ENCODE assay signal across 1 cellular context in the genomic region with DNA sequence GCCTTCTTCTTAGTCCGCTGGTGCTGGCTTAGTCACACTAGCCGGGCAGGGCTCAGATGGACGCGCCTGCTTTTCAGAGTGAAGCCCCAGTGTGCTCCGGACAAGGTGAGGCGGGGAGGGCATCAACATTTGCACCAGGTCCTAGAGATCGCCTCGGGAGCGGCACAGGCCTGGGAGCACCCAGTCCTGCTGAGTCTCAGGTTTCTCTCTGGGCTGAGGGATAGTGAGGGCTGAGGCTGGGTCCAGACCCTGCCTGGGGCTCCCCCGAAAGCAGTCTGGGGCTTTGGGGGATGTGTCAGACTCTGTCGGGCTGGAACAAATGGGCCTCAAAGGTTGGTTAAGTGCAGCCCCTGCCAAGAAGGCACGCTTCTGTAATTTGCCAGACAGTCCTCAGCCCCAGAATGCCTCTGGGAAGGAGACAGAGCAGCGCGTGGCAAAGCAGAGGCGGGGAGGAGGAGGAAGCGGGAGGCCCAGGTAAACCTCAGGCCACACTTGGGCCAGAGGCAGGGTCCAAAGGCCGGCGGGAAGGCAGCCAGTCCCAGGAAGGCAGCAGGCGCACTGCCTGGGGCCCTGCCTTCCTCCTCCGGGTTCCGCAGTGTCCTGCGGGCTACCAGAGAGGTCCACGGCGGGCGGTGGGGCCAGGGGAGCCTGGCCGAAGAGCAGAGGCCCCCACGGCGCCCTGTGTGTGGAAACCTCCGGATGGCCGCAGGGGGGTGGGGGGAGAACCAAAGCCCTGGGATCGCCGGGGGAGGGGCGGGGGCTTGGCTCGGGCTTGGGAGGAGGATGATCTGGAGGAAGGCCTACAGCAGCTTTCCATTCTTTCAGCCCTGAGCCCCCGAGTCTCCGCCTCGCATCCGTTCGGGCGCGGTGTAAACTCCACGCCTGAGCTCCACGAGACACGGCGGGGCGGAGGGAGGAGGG.
TF ChIP-seq lines count a peak whose summit lies in the region.

No MANE protein-coding gene starts in this region.

TF ChIP-seq in HepG2, 621 proteins besides CTCF, POLR2A, EP300 and RAD21 (continued from another document and continues in another):
- TF ChIP-seq ZNF460 (CRISPR knock-in tag; IDR thresholded peaks at IDR 0.05; ENCODE audit: borderline replicate concordance) = no peak
- peak; percentile 62; the same call in 1 of the 2 replicates for TF ChIP-seq ARNTL (CRISPR knock-in tag; IDR thresholded peaks at IDR 0.05)
- TF ChIP-seq PRMT3 (CRISPR knock-in tag; IDR thresholded peaks at IDR 0.05; ENCODE audit: borderline replicate concordance, low read depth) = no peak
- TF ChIP-seq ZNF10 (CRISPR knock-in tag; IDR thresholded peaks at IDR 0.05; ENCODE audit: borderline replicate concordance, low read depth) = no peak
- TF ChIP-seq ZIK1 (CRISPR knock-in tag; IDR thresholded peaks at IDR 0.05; ENCODE audit: borderline replicate concordance, low read depth) = 0 out of 2 replicates have a peak, but pooled peaks have one; percentile 52
- TF ChIP-seq MYC (CRISPR knock-in tag; IDR thresholded peaks at IDR 0.05; ENCODE audit: borderline replicate concordance) = peak; percentile 87
- TF ChIP-seq ZNF556 (CRISPR knock-in tag; IDR thresholded peaks at IDR 0.05; ENCODE audit: borderline replicate concordance) = peak; percentile 76
- TF ChIP-seq KDM4B (CRISPR knock-in tag; IDR thresholded peaks at IDR 0.05) = peak; percentile 68; the same call in 1 of the 2 replicates
- TF ChIP-seq, protein P1, sequence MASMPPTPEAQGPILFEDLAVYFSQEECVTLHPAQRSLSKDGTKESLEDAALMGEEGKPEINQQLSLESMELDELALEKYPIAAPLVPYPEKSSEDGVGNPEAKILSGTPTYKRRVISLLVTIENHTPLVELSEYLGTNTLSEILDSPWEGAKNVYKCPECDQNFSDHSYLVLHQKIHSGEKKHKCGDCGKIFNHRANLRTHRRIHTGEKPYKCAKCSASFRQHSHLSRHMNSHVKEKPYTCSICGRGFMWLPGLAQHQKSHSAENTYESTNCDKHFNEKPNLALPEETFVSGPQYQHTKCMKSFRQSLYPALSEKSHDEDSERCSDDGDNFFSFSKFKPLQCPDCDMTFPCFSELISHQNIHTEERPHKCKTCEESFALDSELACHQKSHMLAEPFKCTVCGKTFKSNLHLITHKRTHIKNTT (CRISPR knock-in tag; IDR thresholded peaks at IDR 0.05) = no peak
- TF ChIP-seq, protein P2, sequence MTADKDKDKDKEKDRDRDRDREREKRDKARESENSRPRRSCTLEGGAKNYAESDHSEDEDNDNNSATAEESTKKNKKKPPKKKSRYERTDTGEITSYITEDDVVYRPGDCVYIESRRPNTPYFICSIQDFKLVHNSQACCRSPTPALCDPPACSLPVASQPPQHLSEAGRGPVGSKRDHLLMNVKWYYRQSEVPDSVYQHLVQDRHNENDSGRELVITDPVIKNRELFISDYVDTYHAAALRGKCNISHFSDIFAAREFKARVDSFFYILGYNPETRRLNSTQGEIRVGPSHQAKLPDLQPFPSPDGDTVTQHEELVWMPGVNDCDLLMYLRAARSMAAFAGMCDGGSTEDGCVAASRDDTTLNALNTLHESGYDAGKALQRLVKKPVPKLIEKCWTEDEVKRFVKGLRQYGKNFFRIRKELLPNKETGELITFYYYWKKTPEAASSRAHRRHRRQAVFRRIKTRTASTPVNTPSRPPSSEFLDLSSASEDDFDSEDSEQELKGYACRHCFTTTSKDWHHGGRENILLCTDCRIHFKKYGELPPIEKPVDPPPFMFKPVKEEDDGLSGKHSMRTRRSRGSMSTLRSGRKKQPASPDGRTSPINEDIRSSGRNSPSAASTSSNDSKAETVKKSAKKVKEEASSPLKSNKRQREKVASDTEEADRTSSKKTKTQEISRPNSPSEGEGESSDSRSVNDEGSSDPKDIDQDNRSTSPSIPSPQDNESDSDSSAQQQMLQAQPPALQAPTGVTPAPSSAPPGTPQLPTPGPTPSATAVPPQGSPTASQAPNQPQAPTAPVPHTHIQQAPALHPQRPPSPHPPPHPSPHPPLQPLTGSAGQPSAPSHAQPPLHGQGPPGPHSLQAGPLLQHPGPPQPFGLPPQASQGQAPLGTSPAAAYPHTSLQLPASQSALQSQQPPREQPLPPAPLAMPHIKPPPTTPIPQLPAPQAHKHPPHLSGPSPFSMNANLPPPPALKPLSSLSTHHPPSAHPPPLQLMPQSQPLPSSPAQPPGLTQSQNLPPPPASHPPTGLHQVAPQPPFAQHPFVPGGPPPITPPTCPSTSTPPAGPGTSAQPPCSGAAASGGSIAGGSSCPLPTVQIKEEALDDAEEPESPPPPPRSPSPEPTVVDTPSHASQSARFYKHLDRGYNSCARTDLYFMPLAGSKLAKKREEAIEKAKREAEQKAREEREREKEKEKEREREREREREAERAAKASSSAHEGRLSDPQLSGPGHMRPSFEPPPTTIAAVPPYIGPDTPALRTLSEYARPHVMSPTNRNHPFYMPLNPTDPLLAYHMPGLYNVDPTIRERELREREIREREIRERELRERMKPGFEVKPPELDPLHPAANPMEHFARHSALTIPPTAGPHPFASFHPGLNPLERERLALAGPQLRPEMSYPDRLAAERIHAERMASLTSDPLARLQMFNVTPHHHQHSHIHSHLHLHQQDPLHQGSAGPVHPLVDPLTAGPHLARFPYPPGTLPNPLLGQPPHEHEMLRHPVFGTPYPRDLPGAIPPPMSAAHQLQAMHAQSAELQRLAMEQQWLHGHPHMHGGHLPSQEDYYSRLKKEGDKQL (CRISPR knock-in tag; IDR thresholded peaks at IDR 0.05; ENCODE audit: low read depth) = 0 out of 2 replicates have a peak, but pooled peaks have one; percentile 59
- TF ChIP-seq SOX6 (IDR thresholded peaks at IDR 0.05) = no peak
- TF ChIP-seq SOX6 (CRISPR knock-in tag; IDR thresholded peaks at IDR 0.05) = peak; percentile 42; the same call in 1 of the 2 replicates
- no peak for TF ChIP-seq ZNF546 (CRISPR knock-in tag; conservative IDR thresholded peaks at IDR 0.05)
- TF ChIP-seq ZNF331 (CRISPR knock-in tag; IDR thresholded peaks at IDR 0.05) = peak; percentile 82; the same call in 1 of the 2 replicates
- peak; percentile 79; the same call in 1 of the 2 replicates for TF ChIP-seq ZNF253 (CRISPR knock-in tag; IDR thresholded peaks at IDR 0.05; ENCODE audit: borderline replicate concordance)
- TF ChIP-seq EHMT2 (IDR thresholded peaks at IDR 0.05; ENCODE audit: borderline replicate concordance, low read depth, low read length) = no peak
- peak; percentile 27; the same call in 1 of the 2 replicates for TF ChIP-seq MIER3 (CRISPR knock-in tag; IDR thresholded peaks at IDR 0.05; ENCODE audit: borderline replicate concordance)
- 0 out of 2 replicates have a peak, but pooled peaks have one; percentile 12 for TF ChIP-seq ZBTB3 (CRISPR knock-in tag; IDR thresholded peaks at IDR 0.05; ENCODE audit: borderline replicate concordance, low read depth)
- TF ChIP-seq ZFP91 (CRISPR knock-in tag; IDR thresholded peaks at IDR 0.05; ENCODE audit: borderline replicate concordance) = no peak; the same call in 1 of the 2 replicates
- TF ChIP-seq MZF1 (CRISPR knock-in tag; IDR thresholded peaks at IDR 0.05; ENCODE audit: borderline replicate concordance) = no peak
- peak; percentile 70; the same call in 1 of the 2 replicates for TF ChIP-seq HDAC1 (CRISPR knock-in tag; IDR thresholded peaks at IDR 0.05)
- TF ChIP-seq ZNF33A (CRISPR knock-in tag; IDR thresholded peaks at IDR 0.05; ENCODE audit: borderline replicate concordance) = no peak
- TF ChIP-seq ZNF143 (CRISPR knock-in tag; IDR thresholded peaks at IDR 0.05) = peak; percentile 71
- TF ChIP-seq, protein P3, sequence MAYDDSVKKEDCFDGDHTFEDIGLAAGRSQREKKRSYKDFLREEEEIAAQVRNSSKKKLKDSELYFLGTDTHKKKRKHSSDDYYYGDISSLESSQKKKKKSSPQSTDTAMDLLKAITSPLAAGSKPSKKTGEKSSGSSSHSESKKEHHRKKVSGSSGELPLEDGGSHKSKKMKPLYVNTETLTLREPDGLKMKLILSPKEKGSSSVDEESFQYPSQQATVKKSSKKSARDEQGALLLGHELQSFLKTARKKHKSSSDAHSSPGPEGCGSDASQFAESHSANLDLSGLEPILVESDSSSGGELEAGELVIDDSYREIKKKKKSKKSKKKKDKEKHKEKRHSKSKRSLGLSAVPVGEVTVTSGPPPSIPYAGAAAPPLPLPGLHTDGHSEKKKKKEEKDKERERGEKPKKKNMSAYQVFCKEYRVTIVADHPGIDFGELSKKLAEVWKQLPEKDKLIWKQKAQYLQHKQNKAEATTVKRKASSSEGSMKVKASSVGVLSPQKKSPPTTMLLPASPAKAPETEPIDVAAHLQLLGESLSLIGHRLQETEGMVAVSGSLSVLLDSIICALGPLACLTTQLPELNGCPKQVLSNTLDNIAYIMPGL (CRISPR knock-in tag; IDR thresholded peaks at IDR 0.05; ENCODE audit: borderline replicate concordance in 1 of 2, low read depth in 1 of 2) = peak in 1 of 2 experiments; percentile 64; a peak in 1 of 4 replicates
- peak; percentile 53; the same call in 1 of the 2 replicates for TF ChIP-seq TAF1 (CRISPR knock-in tag; IDR thresholded peaks at IDR 0.05)
- TF ChIP-seq ZNF674 (CRISPR knock-in tag; IDR thresholded peaks at IDR 0.05; ENCODE audit: low read depth) = no peak
- peak; percentile 59; the same call in 1 of the 2 replicates for TF ChIP-seq ZHX2 (IDR thresholded peaks at IDR 0.05; ENCODE audit: low read depth)
- no peak for TF ChIP-seq ZHX2 (CRISPR knock-in tag; IDR thresholded peaks at IDR 0.05; ENCODE audit: borderline replicate concordance)
- TF ChIP-seq PPARG (CRISPR knock-in tag; conservative IDR thresholded peaks at IDR 0.05) = 0 out of 2 replicates have a peak, but pooled peaks have one; percentile 16
- no peak for TF ChIP-seq ZNF672 (CRISPR knock-in tag; IDR thresholded peaks at IDR 0.05)
- peak; percentile 83 for TF ChIP-seq ZNF687 (CRISPR knock-in tag; IDR thresholded peaks at IDR 0.05)
- no peak for TF ChIP-seq SYNCRIP (IDR thresholded peaks at IDR 0.05; ENCODE audit: insufficient read depth, low read depth, low read length)
